13 cellular contexts compared by ENCODE assay signal in the genomic region with DNA sequence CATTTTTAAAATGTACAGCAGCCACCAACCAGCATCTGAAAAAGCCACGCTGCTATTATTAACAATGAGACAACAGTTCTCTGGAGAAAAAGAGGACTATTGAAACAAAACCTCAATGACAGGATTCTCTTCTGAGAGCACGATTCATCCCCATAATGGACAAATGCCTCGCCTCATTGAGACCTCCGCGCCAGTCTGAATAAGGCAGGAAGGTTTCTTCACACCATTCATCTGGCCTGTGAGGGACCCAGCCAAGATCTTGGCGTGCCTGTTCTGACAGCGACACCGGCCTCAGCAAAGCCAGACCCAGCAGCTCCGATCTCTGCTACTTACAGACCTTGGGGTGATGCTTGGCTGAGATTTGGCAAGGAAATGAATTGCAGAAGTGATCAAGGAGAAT.
"Had no signal": no experiment of that assay in that cellular context is flagged by ENCODE, and none has a peak within 500 bp of the region (broad histone marks: within the 10 kb centered on the region; RNA-seq: fewer than 3 reads in every experiment).

No MANE protein-coding gene starts in this region.

- DNase-seq: activated effector memory CD4-positive, alpha-beta T cell treated with Interleukin-2 at 50 U/mL for 16 hours; aorta; immature natural killer cell; left cardiac atrium; lower lobe of right lung; nephron progenitor cell; ovary; small intestine; stomach; T-helper 2 cell; tibial artery; uterus had no signal

- H3K9me3 Mint-ChIP-seq: activated naive CD4-positive, alpha-beta T cell treated with anti-CD3 and anti-CD28 coated beads, Interleukin-2, amount 50 U/mL, for 24 hours; immature natural killer cell; nephron progenitor cell had no signal

- H3K27me3 Mint-ChIP-seq: activated naive CD4-positive, alpha-beta T cell treated with anti-CD3 and anti-CD28 coated beads, Interleukin-2, amount 50 U/mL, for 24 hours had no signal

- H3K27ac Mint-ChIP-seq: activated naive CD4-positive, alpha-beta T cell treated with anti-CD3 and anti-CD28 coated beads, Interleukin-2, amount 50 U/mL, for 24 hours; immature natural killer cell; nephron progenitor cell had no signal

- H3K4me1 Mint-ChIP-seq: nephron progenitor cell had no signal

- H3K4me3 Mint-ChIP-seq: activated naive CD4-positive, alpha-beta T cell treated with anti-CD3 and anti-CD28 coated beads, Interleukin-2, amount 50 U/mL, for 24 hours; immature natural killer cell; nephron progenitor cell had no signal
